In genomic region chr2:24771099-24771498, GRCh38 we compare ENCODE assay signal across 1 cellular context.
TF ChIP-seq lines count a peak whose summit lies in the region.

No MANE protein-coding gene starts in this region.

TF ChIP-seq in SK-N-SH treated with all-trans-retinoic acid at 6 μM for 48 hours, 23 proteins besides CTCF, POLR2A, EP300 and RAD21 (continued from another document):
- TF ChIP-seq, protein P1, sequence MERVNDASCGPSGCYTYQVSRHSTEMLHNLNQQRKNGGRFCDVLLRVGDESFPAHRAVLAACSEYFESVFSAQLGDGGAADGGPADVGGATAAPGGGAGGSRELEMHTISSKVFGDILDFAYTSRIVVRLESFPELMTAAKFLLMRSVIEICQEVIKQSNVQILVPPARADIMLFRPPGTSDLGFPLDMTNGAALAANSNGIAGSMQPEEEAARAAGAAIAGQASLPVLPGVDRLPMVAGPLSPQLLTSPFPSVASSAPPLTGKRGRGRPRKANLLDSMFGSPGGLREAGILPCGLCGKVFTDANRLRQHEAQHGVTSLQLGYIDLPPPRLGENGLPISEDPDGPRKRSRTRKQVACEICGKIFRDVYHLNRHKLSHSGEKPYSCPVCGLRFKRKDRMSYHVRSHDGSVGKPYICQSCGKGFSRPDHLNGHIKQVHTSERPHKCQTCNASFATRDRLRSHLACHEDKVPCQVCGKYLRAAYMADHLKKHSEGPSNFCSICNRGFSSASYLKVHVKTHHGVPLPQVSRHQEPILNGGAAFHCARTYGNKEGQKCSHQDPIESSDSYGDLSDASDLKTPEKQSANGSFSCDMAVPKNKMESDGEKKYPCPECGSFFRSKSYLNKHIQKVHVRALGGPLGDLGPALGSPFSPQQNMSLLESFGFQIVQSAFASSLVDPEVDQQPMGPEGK (CRISPR knock-in tag; IDR thresholded peaks at IDR 0.05; ENCODE audit: borderline replicate concordance) = no peak
- TF ChIP-seq, protein P2, sequence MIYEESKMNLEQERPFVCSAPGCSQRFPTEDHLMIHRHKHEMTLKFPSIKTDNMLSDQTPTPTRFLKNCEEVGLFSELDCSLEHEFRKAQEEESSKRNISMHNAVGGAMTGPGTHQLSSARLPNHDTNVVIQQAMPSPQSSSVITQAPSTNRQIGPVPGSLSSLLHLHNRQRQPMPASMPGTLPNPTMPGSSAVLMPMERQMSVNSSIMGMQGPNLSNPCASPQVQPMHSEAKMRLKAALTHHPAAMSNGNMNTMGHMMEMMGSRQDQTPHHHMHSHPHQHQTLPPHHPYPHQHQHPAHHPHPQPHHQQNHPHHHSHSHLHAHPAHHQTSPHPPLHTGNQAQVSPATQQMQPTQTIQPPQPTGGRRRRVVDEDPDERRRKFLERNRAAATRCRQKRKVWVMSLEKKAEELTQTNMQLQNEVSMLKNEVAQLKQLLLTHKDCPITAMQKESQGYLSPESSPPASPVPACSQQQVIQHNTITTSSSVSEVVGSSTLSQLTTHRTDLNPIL (CRISPR knock-in tag; IDR thresholded peaks at IDR 0.05; ENCODE audit: low read depth) = no peak
- no peak for TF ChIP-seq ISL1 (CRISPR knock-in tag; IDR thresholded peaks at IDR 0.05)
